ENCODE assay signal across 25 cellular contexts in the genomic region with DNA sequence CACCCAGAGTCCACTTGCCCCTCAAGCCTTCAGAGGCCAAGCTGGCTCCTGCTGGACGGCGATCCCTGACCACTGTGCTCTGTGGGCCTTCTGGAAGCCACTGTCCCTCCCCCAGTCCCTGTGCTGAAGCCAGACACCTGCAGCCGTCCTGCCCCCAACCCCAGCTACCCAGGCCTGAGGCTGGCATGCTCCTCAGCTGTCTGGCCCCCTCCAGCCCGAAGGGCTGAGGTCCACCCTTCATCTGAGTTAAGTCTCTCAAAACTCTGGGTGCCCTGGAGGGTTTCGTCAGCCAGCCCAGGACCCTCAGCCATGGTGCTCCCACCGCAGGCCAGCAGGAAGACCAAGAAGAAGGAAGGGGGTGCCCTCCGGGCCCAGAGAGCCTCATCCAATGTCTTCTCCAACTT. TPM values are rescaled to one million over a fixed set of nuclear protein-coding genes. Genes with fewer than 3 reads are reported as not detected.
DNase-seq lines count a peak whose midpoint lies in the region; ATAC-seq and TF ChIP-seq lines count a peak whose summit lies in the region.
"Had no signal": no experiment of that assay in that cellular context is flagged by ENCODE, and none has a peak within 500 bp of the region (broad histone marks: within the 10 kb centered on the region; RNA-seq: fewer than 3 reads in every experiment).

No MANE protein-coding gene starts in this region.

- H3K4me3 Mint-ChIP-seq in activated naive CD8-positive, alpha-beta T cell treated with anti-CD3 and anti-CD28 coated beads, Interleukin-2, amount 10 ng/mL, durations not matched to agents 7 days and 5 days, result no peak overlapping the region
- no peak overlapping the region for H3K4me3 Mint-ChIP-seq in activated naive CD8-positive, alpha-beta T cell treated with anti-CD3 and anti-CD28 coated beads for 36 hours
- H3K4me3 Mint-ChIP-seq in activated T-helper 17 cell treated with anti-CD3 and anti-CD28 coated beads, Interleukin-2, amount 50 U/mL, for 72 hours, result peak overlapping the region; percentile 7
- peak overlapping the region in 1 of 2 donors; percentile 43 for H3K4me3 Mint-ChIP-seq in effector memory CD8-positive, alpha-beta T cell
- H3K4me3 Mint-ChIP-seq: activated CD4-positive, alpha-beta T cell treated with anti-CD3 and anti-CD28 coated beads for 36 hours; central memory CD8-positive, alpha-beta T cell; T-helper 2 cell treated with Interferon-gamma antibody and Interleukin-4, amounts not matched to agents 5 μg/mL and 100 μg/mL, for 36 hours had no signal

- peaks cover 80% of the 10 kb centered on the region for H3K4me1 ChIP-seq in suprapubic skin

- peaks cover 10% of the 10 kb centered on the region for H3K4me1 Mint-ChIP-seq in activated naive CD8-positive, alpha-beta T cell treated with anti-CD3 and anti-CD28 coated beads, Interleukin-2, amount 10 ng/mL, durations not matched to agents 7 days and 5 days
- H3K4me1 Mint-ChIP-seq in activated naive CD8-positive, alpha-beta T cell treated with anti-CD3 and anti-CD28 coated beads for 36 hours, result peaks cover 11% of the 10 kb centered on the region
- H3K4me1 Mint-ChIP-seq in activated T-helper 17 cell treated with anti-CD3 and anti-CD28 coated beads, Interleukin-2, amount 50 U/mL, for 72 hours, result peaks cover under 1% of the 10 kb centered on the region
- H3K4me1 Mint-ChIP-seq in effector memory CD8-positive, alpha-beta T cell (ENCODE audit: low read depth in 2 of 2), result peaks cover 16 to 22% of the 10 kb centered on the region in 2 donors

- no peaks in the 10 kb centered on the region for H3K36me3 Mint-ChIP-seq in activated naive CD8-positive, alpha-beta T cell treated with anti-CD3 and anti-CD28 coated beads, Interleukin-2, amount 10 ng/mL, durations not matched to agents 7 days and 5 days
- H3K36me3 Mint-ChIP-seq in activated naive CD8-positive, alpha-beta T cell treated with anti-CD3 and anti-CD28 coated beads for 36 hours, result peaks cover 6% of the 10 kb centered on the region
- H3K36me3 Mint-ChIP-seq in activated T-helper 17 cell treated with anti-CD3 and anti-CD28 coated beads, Interleukin-2, amount 50 U/mL, for 72 hours (ENCODE audit: low read depth), result peaks cover 10% of the 10 kb centered on the region
- H3K36me3 Mint-ChIP-seq in effector memory CD8-positive, alpha-beta T cell (ENCODE audit: insufficient read depth), result peaks cover 33% of the 10 kb centered on the region

- WGBS in suprapubic skin, result 72% methylated on average over 5 of the region's 7 CpGs

- no peaks in the 10 kb centered on the region for H3K9me3 Mint-ChIP-seq in activated naive CD8-positive, alpha-beta T cell treated with anti-CD3 and anti-CD28 coated beads, Interleukin-2, amount 10 ng/mL, durations not matched to agents 7 days and 5 days
- H3K9me3 Mint-ChIP-seq in activated naive CD8-positive, alpha-beta T cell treated with anti-CD3 and anti-CD28 coated beads for 36 hours, result no peaks in the 10 kb centered on the region
- H3K9me3 Mint-ChIP-seq in activated T-helper 17 cell treated with anti-CD3 and anti-CD28 coated beads, Interleukin-2, amount 50 U/mL, for 72 hours, result no peaks in the 10 kb centered on the region
- H3K9me3 Mint-ChIP-seq in effector memory CD8-positive, alpha-beta T cell, result no peaks in the 10 kb centered on the region
- H3K9me3 Mint-ChIP-seq: CD4-positive, alpha-beta T cell; central memory CD8-positive, alpha-beta T cell; T-helper 2 cell treated with Interferon-gamma antibody and Interleukin-4, amounts not matched to agents 5 μg/mL and 100 μg/mL, for 36 hours had no signal

- peak; percentile 22 for DNase-seq in activated naive CD8-positive, alpha-beta T cell treated with anti-CD3 and anti-CD28 coated beads, Interleukin-2, amount 10 ng/mL, durations not matched to agents 7 days and 5 days
- no peak for DNase-seq in activated naive CD8-positive, alpha-beta T cell treated with anti-CD3 and anti-CD28 coated beads for 36 hours
- DNase-seq in myocyte (ENCODE audit: low read depth) (peak; percentile 75), suprapubic skin (ENCODE audit: low spot score in 2 of 2) (peak in 1 of 2 donors; percentile 76), mesenteric fat pad (ENCODE audit: low spot score) (no peak), mucosa of gallbladder (ENCODE audit: low spot score) (no peak)
- no peak for DNase-seq in effector memory CD8-positive, alpha-beta T cell
- DNase-seq: 8988T; activated gamma-delta T cell; CD4-positive, alpha-beta T cell; dermis blood vessel endothelial cell; left ventricle myocardium inferior; midbrain; NCI-H1105 treated with DMSO at 0.1 percent for 48 hours; NCI-H2081 treated with DMSO at 0.1 percent for 48 hours; Right ventricle myocardium superior; stimulated activated CD4-positive, alpha-beta T cell treated with anti-CD3 and anti-CD28 coated beads, Interleukin-12 subunit alpha, Interleukin-12 subunit beta, amount 100 ng/mL, for 4 hours had no signal

- H3K27ac Mint-ChIP-seq in activated naive CD8-positive, alpha-beta T cell treated with anti-CD3 and anti-CD28 coated beads, Interleukin-2, amount 10 ng/mL, durations not matched to agents 7 days and 5 days, result no peak overlapping the region
- H3K27ac Mint-ChIP-seq in activated naive CD8-positive, alpha-beta T cell treated with anti-CD3 and anti-CD28 coated beads for 36 hours, result no peak overlapping the region
- H3K27ac Mint-ChIP-seq in activated T-helper 17 cell treated with anti-CD3 and anti-CD28 coated beads, Interleukin-2, amount 50 U/mL, for 72 hours, result no peak overlapping the region
- H3K27ac Mint-ChIP-seq in effector memory CD8-positive, alpha-beta T cell, result no peak overlapping the region
- H3K27ac Mint-ChIP-seq: activated CD4-positive, alpha-beta T cell treated with anti-CD3 and anti-CD28 coated beads for 36 hours; CD4-positive, alpha-beta T cell; GM23338; T-helper 2 cell treated with Interferon-gamma antibody and Interleukin-4, amounts not matched to agents 5 μg/mL and 100 μg/mL, for 36 hours had no signal

- H3K4me3 ChIP-seq in suprapubic skin, result no peak overlapping the region
- H3K4me3 ChIP-seq: GM23338, left ventricle myocardium inferior, pancreas had no signal

- no peak for TF ChIP-seq CTCF in suprapubic skin (IDR thresholded peaks at IDR 0.05)

- H3K36me3 ChIP-seq in suprapubic skin, result no peaks in the 10 kb centered on the region
- H3K36me3 ChIP-seq: left ventricle myocardium inferior, pancreas had no signal

- peak overlapping the region; percentile 19 for H3K27ac ChIP-seq in suprapubic skin
- H3K27ac ChIP-seq: left ventricle myocardium inferior, pancreas had no signal

- H3K27me3 Mint-ChIP-seq in activated naive CD8-positive, alpha-beta T cell treated with anti-CD3 and anti-CD28 coated beads, Interleukin-2, amount 10 ng/mL, durations not matched to agents 7 days and 5 days, result no peaks in the 10 kb centered on the region
- H3K27me3 Mint-ChIP-seq in activated naive CD8-positive, alpha-beta T cell treated with anti-CD3 and anti-CD28 coated beads for 36 hours, result no peaks in the 10 kb centered on the region
- H3K27me3 Mint-ChIP-seq in activated T-helper 17 cell treated with anti-CD3 and anti-CD28 coated beads, Interleukin-2, amount 50 U/mL, for 72 hours, result no peaks in the 10 kb centered on the region
- no peaks in the 10 kb centered on the region for H3K27me3 Mint-ChIP-seq in effector memory CD8-positive, alpha-beta T cell
- H3K27me3 Mint-ChIP-seq: activated CD4-positive, alpha-beta T cell treated with anti-CD3 and anti-CD28 coated beads for 36 hours; CD4-positive, alpha-beta T cell; central memory CD8-positive, alpha-beta T cell had no signal

- POLR2A ChIA-PET in activated naive CD8-positive, alpha-beta T cell treated with anti-CD3 and anti-CD28 coated beads, Interleukin-2, amount 10 ng/mL, durations not matched to agents 7 days and 5 days (lab: Charles Lee), result no interaction called here

- no peak for TF ChIP-seq POLR2A in suprapubic skin (IDR thresholded peaks at IDR 0.05)

- H3K9me3 ChIP-seq in suprapubic skin, result no peaks in the 10 kb centered on the region
- H3K9me3 ChIP-seq: left ventricle myocardium inferior, pancreas had no signal

- no peak for ATAC-seq in activated naive CD8-positive, alpha-beta T cell treated with anti-CD3 and anti-CD28 coated beads, Interleukin-2, amount 10 ng/mL, durations not matched to agents 7 days and 5 days (ENCODE audit: low read depth)
- no peak for ATAC-seq in activated T-helper 17 cell treated with anti-CD3 and anti-CD28 coated beads, Interleukin-2, amount 50 U/mL, for 72 hours (replicated peaks)
- no peak for ATAC-seq in effector memory CD8-positive, alpha-beta T cell (replicated peaks)
- ATAC-seq: activated CD4-positive, alpha-beta T cell treated with anti-CD3 and anti-CD28 coated beads for 36 hours; GM23338; pancreas had no signal

- no peak for TF ChIP-seq EP300 in suprapubic skin (IDR thresholded peaks at IDR 0.05)

- no peaks in the 10 kb centered on the region for H3K27me3 ChIP-seq in suprapubic skin
- H3K27me3 ChIP-seq: pancreas had no signal

RNA-seq across cellular contexts. Expression of gene MYL5, which starts 4.0 kb away (rescaled TPM):
- 10 to 100 TPM; 20.0 to 21.5 TPM for total RNA-seq in activated naive CD8-positive, alpha-beta T cell treated with anti-CD3 and anti-CD28 coated beads, Interleukin-2, amount 10 ng/mL, durations not matched to agents 7 days and 5 days
- total RNA-seq in activated naive CD8-positive, alpha-beta T cell treated with anti-CD3 and anti-CD28 coated beads for 36 hours, result 10 to 100 TPM; 22.7 to 22.9 TPM
- 10 to 100 TPM; 14.0 to 14.5 TPM for total RNA-seq in activated T-helper 17 cell treated with anti-CD3 and anti-CD28 coated beads, Interleukin-2, amount 50 U/mL, for 72 hours
- total RNA-seq in myocyte (510 and 575 TPM in 2 replicates), suprapubic skin (10 to 100 TPM in 2 of 4 donors, 1 to 10 TPM in 2; 5.3 to 20.4 (median 10.5) TPM), mesenteric fat pad (16.5 TPM), mucosa of gallbladder (17.8 TPM)
- 90.4 TPM for polyA plus RNA-seq in myocyte (2012)

RNA-seq across cellular contexts. Expression of gene ATP5ME, which starts 4.3 kb away (rescaled TPM):
- 100 to 1,000 TPM; 184 to 191 TPM for total RNA-seq in activated naive CD8-positive, alpha-beta T cell treated with anti-CD3 and anti-CD28 coated beads, Interleukin-2, amount 10 ng/mL, durations not matched to agents 7 days and 5 days
- 100 to 1,000 TPM; 284 to 287 TPM for total RNA-seq in activated naive CD8-positive, alpha-beta T cell treated with anti-CD3 and anti-CD28 coated beads for 36 hours
- 100 to 1,000 TPM in 1 of 2 donors, 10 to 100 TPM in 1; 96.5 to 210 TPM for total RNA-seq in activated T-helper 17 cell treated with anti-CD3 and anti-CD28 coated beads, Interleukin-2, amount 50 U/mL, for 72 hours
- total RNA-seq in myocyte (69.9 and 197 TPM in 2 replicates), suprapubic skin (100 to 1,000 TPM in 2 of 4 donors, 10 to 100 TPM in 2; 60.2 to 167 (median 102) TPM), mesenteric fat pad (210 TPM), mucosa of gallbladder (252 TPM)
- 842 TPM for polyA plus RNA-seq in myocyte (2012)

RNA-seq across cellular contexts. Expression of gene SLC49A3, which starts 10.6 kb away (rescaled TPM):
- 1 to 10 TPM; 2.0 to 2.1 TPM for total RNA-seq in activated naive CD8-positive, alpha-beta T cell treated with anti-CD3 and anti-CD28 coated beads, Interleukin-2, amount 10 ng/mL, durations not matched to agents 7 days and 5 days
- total RNA-seq in activated naive CD8-positive, alpha-beta T cell treated with anti-CD3 and anti-CD28 coated beads for 36 hours, result under 1 TPM; 0.38 to 0.43 TPM
- total RNA-seq in activated T-helper 17 cell treated with anti-CD3 and anti-CD28 coated beads, Interleukin-2, amount 50 U/mL, for 72 hours, result 1 to 10 TPM in 1 of 2 donors, under 1 TPM in 1; 0.61 to 1.4 TPM
- total RNA-seq in myocyte (0.10 TPM in 1 of 2 replicates, not detected in the other), suprapubic skin (10 to 100 TPM in 3 of 4 donors, 1 to 10 TPM in 1; 8.9 to 21.1 (median 17.4) TPM), mesenteric fat pad (19.0 TPM), mucosa of gallbladder (13.9 TPM)
- polyA plus RNA-seq in myocyte (2012), result 0.91 TPM
- total RNA-seq: M059J had no signal
- polyA plus RNA-seq: neural cell had no signal

RNA-seq across cellular contexts. Expression of gene PCGF3, which starts 27.3 kb away (rescaled TPM):
- 10 to 100 TPM; 45.4 to 51.6 TPM for total RNA-seq in activated naive CD8-positive, alpha-beta T cell treated with anti-CD3 and anti-CD28 coated beads, Interleukin-2, amount 10 ng/mL, durations not matched to agents 7 days and 5 days
- 10 to 100 TPM; 19.7 to 21.2 TPM for total RNA-seq in activated naive CD8-positive, alpha-beta T cell treated with anti-CD3 and anti-CD28 coated beads for 36 hours
- 10 to 100 TPM; 34.4 to 35.3 TPM for total RNA-seq in activated T-helper 17 cell treated with anti-CD3 and anti-CD28 coated beads, Interleukin-2, amount 50 U/mL, for 72 hours
- total RNA-seq in myocyte, result 79.0 and 93.6 TPM in 2 replicates
- polyA plus RNA-seq in myocyte (2012), result 57.5 TPM
- 100 to 1,000 TPM in 1 of 4 donors, 10 to 100 TPM in 3; 59.7 to 152 (median 71.2) TPM for total RNA-seq in suprapubic skin
- 34.7 TPM for total RNA-seq in mesenteric fat pad
- 60.6 TPM for total RNA-seq in mucosa of gallbladder

RNA-seq across cellular contexts. Expression of gene PDE6B, which starts 53.0 kb away (rescaled TPM):
- total RNA-seq in activated naive CD8-positive, alpha-beta T cell treated with anti-CD3 and anti-CD28 coated beads, Interleukin-2, amount 10 ng/mL, durations not matched to agents 7 days and 5 days, result 10 to 100 TPM; 16.6 to 23.2 TPM
- 10 to 100 TPM; 12.6 to 13.9 TPM for total RNA-seq in activated naive CD8-positive, alpha-beta T cell treated with anti-CD3 and anti-CD28 coated beads for 36 hours
- total RNA-seq in activated T-helper 17 cell treated with anti-CD3 and anti-CD28 coated beads, Interleukin-2, amount 50 U/mL, for 72 hours, result 10 to 100 TPM in 1 of 2 donors, 1 to 10 TPM in 1; 5.8 to 10.8 TPM
- total RNA-seq in myocyte (0.27 and 2.1 TPM in 2 replicates), suprapubic skin (1 to 10 TPM in 1 of 4 donors, under 1 TPM in 1, not detected in 2; 0.95 to 9.5 TPM), mesenteric fat pad (2.9 TPM), mucosa of gallbladder (8.6 TPM)
- polyA plus RNA-seq in myocyte (2012), result 0.26 TPM
- total RNA-seq: M059J had no signal

Comparison
In these comparisons a context has a peak if more than half of its experiments do, and no peak if none do; other contexts are left out.
1. DNase-seq: peak in activated naive CD8-positive, alpha-beta T cell treated with anti-CD3 and anti-CD28 coated beads, Interleukin-2, amount 10 ng/mL, durations not matched to agents 7 days and 5 days (single experiment) and myocyte (single experiment); none in activated naive CD8-positive, alpha-beta T cell treated with anti-CD3 and anti-CD28 coated beads for 36 hours (single experiment), mesenteric fat pad (single experiment), effector memory CD8-positive, alpha-beta T cell (0 of 3) and mucosa of gallbladder (single experiment).
2. RNA of gene MYL5, which starts 4.0 kb away (total RNA-seq): 510 to 575 TPM in myocyte; 22.7 to 22.9 TPM in activated naive CD8-positive, alpha-beta T cell treated with anti-CD3 and anti-CD28 coated beads for 36 hours, 20.0 to 21.5 TPM in activated naive CD8-positive, alpha-beta T cell treated with anti-CD3 and anti-CD28 coated beads, Interleukin-2, amount 10 ng/mL, durations not matched to agents 7 days and 5 days, 17.8 TPM in mucosa of gallbladder (single experiment), 16.5 TPM in mesenteric fat pad (single experiment), 14.0 to 14.5 TPM in activated T-helper 17 cell treated with anti-CD3 and anti-CD28 coated beads, Interleukin-2, amount 50 U/mL, for 72 hours and 5.3 to 20.4 TPM in suprapubic skin; every median in the first group is over 10 times any median in the second.